ENCODE assay signal across 8 cellular contexts in the genomic region with DNA sequence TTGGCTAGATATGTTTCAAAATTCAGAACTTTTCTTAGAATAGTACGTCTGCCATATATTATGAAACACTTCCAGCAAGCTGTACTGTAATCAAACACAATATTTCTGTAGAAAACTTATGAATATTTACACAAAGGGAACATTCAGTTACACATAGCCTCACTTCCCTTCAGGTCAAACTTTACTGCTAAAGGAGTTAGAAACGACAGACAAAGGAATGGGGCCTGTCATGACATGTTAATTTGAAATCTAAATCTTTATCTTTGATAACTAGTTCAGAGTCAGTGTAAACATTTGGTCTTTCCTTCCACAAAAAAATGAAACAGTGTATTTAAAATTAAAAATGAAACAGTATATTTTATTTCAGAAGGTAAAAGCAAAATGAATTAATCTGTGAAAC. TPM values are rescaled to one million over a fixed set of nuclear protein-coding genes. Genes with fewer than 3 reads are reported as not detected.
DNase-seq lines count a peak whose midpoint lies in the region; ATAC-seq and TF ChIP-seq lines count a peak whose summit lies in the region.

No MANE protein-coding gene starts in this region.

- H3K27ac ChIP-seq in DND-41 (ENCODE audit: low read length) = peak overlapping the region; percentile 83
- H3K27ac ChIP-seq in PC-9 = no peak overlapping the region
- H3K27ac ChIP-seq in endodermal cell (ENCODE audit: low read depth, low read length) = no peak overlapping the region
- H3K27ac ChIP-seq in parathyroid adenoma = peak overlapping the region; percentile 77

- ATAC-seq in DND-41 (ENCODE audit: insufficient read depth, low read depth) = no peak
- ATAC-seq in HG03025 (IDR thresholded peaks at IDR 0.05; ENCODE audit: low FRiP score, unreplicated experiment) = no peak

- no peaks in the 10 kb centered on the region for H3K9me2 ChIP-seq in PC-9 (ENCODE audit: insufficient read depth)

- peak overlapping the region; percentile 95 for H3K4me2 ChIP-seq in DND-41 (ENCODE audit: insufficient read depth, low read length)
- peak overlapping the region; percentile 98 for H3K4me2 ChIP-seq in PC-9
- H3K4me2 ChIP-seq in parathyroid adenoma (ENCODE audit: low read length) = peak overlapping the region; percentile 94

- H3K9me3 Mint-ChIP-seq in endodermal cell = no peaks in the 10 kb centered on the region

- peaks cover 41% of the 10 kb centered on the region for H3K4me1 ChIP-seq in DND-41 (ENCODE audit: insufficient read depth, low read length)
- peaks cover 17% of the 10 kb centered on the region for H3K4me1 ChIP-seq in PC-9 (replicated peaks; ENCODE audit: insufficient read depth)
- H3K4me1 ChIP-seq in endodermal cell (ENCODE audit: control insufficient read depth, insufficient read depth, low read length) = no peaks in the 10 kb centered on the region
- no peaks in the 10 kb centered on the region for H3K4me1 ChIP-seq in parathyroid adenoma

- H3K36me3 Mint-ChIP-seq in endodermal cell (ENCODE audit: low read depth) = peaks cover 12% of the 10 kb centered on the region

- peaks cover 6% of the 10 kb centered on the region for H3K4me1 Mint-ChIP-seq in endodermal cell

- peak overlapping the region; percentile 40 to 89 for H3K4me3 ChIP-seq in DND-41 (ENCODE audit: low read depth in 1 of 2, low read length in 2 of 2)
- peak overlapping the region; percentile 93 for H3K4me3 ChIP-seq in PC-9
- H3K4me3 ChIP-seq in endodermal cell (ENCODE audit: low read length) = peak overlapping the region; percentile 91
- H3K4me3 ChIP-seq in parathyroid adenoma (ENCODE audit: low read depth, low read length) = peak overlapping the region; percentile 68

- POLR2A ChIA-PET in PC-9 (lab: Charles Lee; ENCODE audit: unreplicated experiment) = no interaction called here

- H3K27ac Mint-ChIP-seq in endodermal cell = no peak overlapping the region

- H3K36me3 ChIP-seq in DND-41 (ENCODE audit: insufficient read depth, low read length) (peaks cover 14% of the 10 kb centered on the region; the same call in 1 of the 2 replicates), PC-9 (ENCODE audit: low read depth) (no peaks in the 10 kb centered on the region), endodermal cell (ENCODE audit: control insufficient read depth, insufficient read depth, low read length) (peaks cover 16% of the 10 kb centered on the region), parathyroid adenoma (ENCODE audit: control insufficient read depth, insufficient read depth, low read length) (no peaks in the 10 kb centered on the region)

- H3K9me3 ChIP-seq in DND-41 (ENCODE audit: insufficient read depth, low read length, severe bottlenecking) = no peaks in the 10 kb centered on the region
- no peaks in the 10 kb centered on the region for H3K9me3 ChIP-seq in PC-9 (ENCODE audit: insufficient read depth, low read depth)
- peaks cover 7% of the 10 kb centered on the region for H3K9me3 ChIP-seq in endodermal cell (ENCODE audit: control insufficient read depth, low read length)
- no peaks in the 10 kb centered on the region for H3K9me3 ChIP-seq in parathyroid adenoma (ENCODE audit: control insufficient read depth, low read length)

- H3K27me3 ChIP-seq in DND-41 (ENCODE audit: insufficient read depth, low read length, poor library complexity) (no peaks in the 10 kb centered on the region), PC-9 (ENCODE audit: insufficient read depth, low read depth) (no peaks in the 10 kb centered on the region), endodermal cell (ENCODE audit: control insufficient read depth, insufficient read depth, low read length, poor library complexity, severe bottlenecking) (no peaks in the 10 kb centered on the region), parathyroid adenoma (ENCODE audit: control insufficient read depth, insufficient read depth, low read length) (no peaks in the 10 kb centered on the region)

- H3K27me3 Mint-ChIP-seq in endodermal cell (ENCODE audit: insufficient read depth) = peaks cover 2% of the 10 kb centered on the region

- H3K9ac ChIP-seq in DND-41 (ENCODE audit: low read depth, low read length) (peak overlapping the region; percentile 72), endodermal cell (ENCODE audit: extremely low read depth, low read length, poor library complexity, severe bottlenecking) (no peak overlapping the region), parathyroid adenoma (no peak overlapping the region)

- intact Hi-C loops in PC-9 (cut with micrococcal nuclease; ENCODE audit: unreplicated experiment) = loop anchor here (2.0 kb wide), 1 partner anchor 72 kb away; no protein-coding TSS in a partner anchor

- DNase-seq in DND-41 (no peak), PC-9 (no peak), endodermal cell (no peak), NCI-H2171 treated with DMSO at 0.1 percent for 48 hours (lab: John Stamatoyannopoulos, UW) (no peak), SIG-M5 treated with dmso at 0.1 percent for 504 hours (lab: John Stamatoyannopoulos, UW; ENCODE audit: unreplicated experiment) (no peak)
- DNase-seq in activated CD8-positive, alpha-beta memory T cell treated with anti-CD3 and anti-CD28 coated beads for 24 hours = no peak

- TF ChIP-seq CTCF in DND-41 (IDR thresholded peaks at IDR 0.05; ENCODE audit: borderline replicate concordance, extremely low read depth, low read length, poor library complexity, severe bottlenecking) (no peak), PC-9 (conservative IDR thresholded peaks at IDR 0.05) (no peak), endodermal cell (conservative IDR thresholded peaks at IDR 0.05) (no peak), parathyroid adenoma (IDR thresholded peaks at IDR 0.05) (no peak)

- no peaks in the 10 kb centered on the region for H4K20me1 ChIP-seq in DND-41 (ENCODE audit: insufficient read depth, low read length)
- no peaks in the 10 kb centered on the region for H4K20me1 ChIP-seq in PC-9 (ENCODE audit: insufficient read depth)

- WGBS in endodermal cell (ENCODE audit: insufficient coverage in 1 of 2, insufficient read length in 1 of 2), 2 experiments = 49% methylated on average over 2 of the region's 2 CpGs; no CpG with 5 or more reads in 1 of the 2 experiments

- H3K79me2 ChIP-seq in DND-41 (ENCODE audit: insufficient read depth, low read length) (peaks cover 23% of the 10 kb centered on the region), PC-9 (ENCODE audit: low read depth) (no peaks in the 10 kb centered on the region), parathyroid adenoma (peaks cover 4% of the 10 kb centered on the region)

- CTCF ChIA-PET in PC-9 (lab: Charles Lee) = no interaction called here

- H2AFZ ChIP-seq in DND-41 (ENCODE audit: low read depth, low read length) (peak overlapping the region; percentile 88), PC-9 (peak overlapping the region; percentile 100), parathyroid adenoma (peak overlapping the region; percentile 94)

- BruUV-seq in PC-9 (replicated peaks; lab: Mats Ljungman, UMichigan) = no TSS peak

- peak overlapping the region; percentile 74 for H3K4me3 Mint-ChIP-seq in endodermal cell

- no peaks in the 10 kb centered on the region for H3F3A ChIP-seq in PC-9 (ENCODE audit: insufficient read depth, low read depth)

RNA-seq across cellular contexts. Expression of gene CROT, which starts 1.0 kb away (rescaled TPM):
- total RNA-seq in PC-9 (2021) (13.4 and 15.2 TPM in 2 replicates), endodermal cell (10 to 100 TPM in 1 of 2 donors, 1 to 10 TPM in 1; 6.3 to 11.0 TPM)
- polyA plus RNA-seq in endodermal cell (2013, experiment 1 of 2) = 12.5 TPM
- polyA plus RNA-seq in endodermal cell (2013, experiment 2 of 2) = 10.3 TPM

Comparison
In these comparisons a context has a peak if more than half of its experiments do, and no peak if none do; other contexts are left out.
1. H3K27ac ChIP-seq: peak in DND-41 (single experiment) and parathyroid adenoma (single experiment); none in PC-9 (single experiment) and endodermal cell (single experiment).
2. Peak in every context shown above with its lines, with median percentiles within 50 percentile points of each other: H2AFZ ChIP-seq, H3K4me2 ChIP-seq and H3K4me3 ChIP-seq.